ENCODE assay signal across 1 cellular context in the genomic region with DNA sequence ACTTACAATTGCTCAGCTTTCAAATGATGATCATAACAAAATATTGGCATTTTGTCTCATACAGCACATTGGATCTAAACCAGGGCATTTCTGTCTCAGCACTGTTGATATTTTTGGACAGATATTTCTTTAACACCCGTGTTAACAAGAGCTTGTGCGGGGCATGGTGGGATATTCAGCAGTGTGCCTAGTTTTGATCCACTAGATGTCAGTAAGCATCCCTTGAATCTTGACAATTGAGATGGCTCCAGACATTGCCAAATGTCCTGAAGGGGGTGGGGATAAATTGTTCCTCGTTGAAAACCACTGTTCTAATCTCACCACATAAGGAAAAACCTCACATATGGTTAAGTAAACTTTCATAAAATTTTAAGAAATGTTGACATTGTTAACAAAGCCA.
TF ChIP-seq lines count a peak whose summit lies in the region.

No MANE protein-coding gene starts in this region.

TF ChIP-seq in GM12878, 131 proteins besides CTCF, POLR2A, EP300 and RAD21 (continued from another document):
- TF ChIP-seq, protein P1, sequence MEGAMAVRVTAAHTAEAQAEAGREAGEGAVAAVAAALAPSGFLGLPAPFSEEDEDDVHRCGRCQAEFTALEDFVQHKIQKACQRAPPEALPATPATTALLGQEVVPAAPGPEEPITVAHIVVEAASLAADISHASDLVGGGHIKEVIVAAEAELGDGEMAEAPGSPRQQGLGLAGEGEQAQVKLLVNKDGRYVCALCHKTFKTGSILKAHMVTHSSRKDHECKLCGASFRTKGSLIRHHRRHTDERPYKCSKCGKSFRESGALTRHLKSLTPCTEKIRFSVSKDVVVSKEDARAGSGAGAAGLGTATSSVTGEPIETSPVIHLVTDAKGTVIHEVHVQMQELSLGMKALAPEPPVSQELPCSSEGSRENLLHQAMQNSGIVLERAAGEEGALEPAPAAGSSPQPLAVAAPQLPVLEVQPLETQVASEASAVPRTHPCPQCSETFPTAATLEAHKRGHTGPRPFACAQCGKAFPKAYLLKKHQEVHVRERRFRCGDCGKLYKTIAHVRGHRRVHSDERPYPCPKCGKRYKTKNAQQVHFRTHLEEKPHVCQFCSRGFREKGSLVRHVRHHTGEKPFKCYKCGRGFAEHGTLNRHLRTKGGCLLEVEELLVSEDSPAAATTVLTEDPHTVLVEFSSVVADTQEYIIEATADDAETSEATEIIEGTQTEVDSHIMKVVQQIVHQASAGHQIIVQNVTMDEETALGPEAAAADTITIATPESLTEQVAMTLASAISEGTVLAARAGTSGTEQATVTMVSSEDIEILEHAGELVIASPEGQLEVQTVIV (IDR thresholded peaks at IDR 0.05; ENCODE audit: borderline replicate concordance, partially characterized antibody): no peak
- TF ChIP-seq IKZF1 (conservative IDR thresholded peaks at IDR 0.05) (no peak), ZNF384 (IDR thresholded peaks at IDR 0.05; ENCODE audit: borderline replicate concordance, low read depth, low read length) (no peak), RB1 (IDR thresholded peaks at IDR 0.05; ENCODE audit: borderline replicate concordance) (no peak)
- TF ChIP-seq, protein P2, sequence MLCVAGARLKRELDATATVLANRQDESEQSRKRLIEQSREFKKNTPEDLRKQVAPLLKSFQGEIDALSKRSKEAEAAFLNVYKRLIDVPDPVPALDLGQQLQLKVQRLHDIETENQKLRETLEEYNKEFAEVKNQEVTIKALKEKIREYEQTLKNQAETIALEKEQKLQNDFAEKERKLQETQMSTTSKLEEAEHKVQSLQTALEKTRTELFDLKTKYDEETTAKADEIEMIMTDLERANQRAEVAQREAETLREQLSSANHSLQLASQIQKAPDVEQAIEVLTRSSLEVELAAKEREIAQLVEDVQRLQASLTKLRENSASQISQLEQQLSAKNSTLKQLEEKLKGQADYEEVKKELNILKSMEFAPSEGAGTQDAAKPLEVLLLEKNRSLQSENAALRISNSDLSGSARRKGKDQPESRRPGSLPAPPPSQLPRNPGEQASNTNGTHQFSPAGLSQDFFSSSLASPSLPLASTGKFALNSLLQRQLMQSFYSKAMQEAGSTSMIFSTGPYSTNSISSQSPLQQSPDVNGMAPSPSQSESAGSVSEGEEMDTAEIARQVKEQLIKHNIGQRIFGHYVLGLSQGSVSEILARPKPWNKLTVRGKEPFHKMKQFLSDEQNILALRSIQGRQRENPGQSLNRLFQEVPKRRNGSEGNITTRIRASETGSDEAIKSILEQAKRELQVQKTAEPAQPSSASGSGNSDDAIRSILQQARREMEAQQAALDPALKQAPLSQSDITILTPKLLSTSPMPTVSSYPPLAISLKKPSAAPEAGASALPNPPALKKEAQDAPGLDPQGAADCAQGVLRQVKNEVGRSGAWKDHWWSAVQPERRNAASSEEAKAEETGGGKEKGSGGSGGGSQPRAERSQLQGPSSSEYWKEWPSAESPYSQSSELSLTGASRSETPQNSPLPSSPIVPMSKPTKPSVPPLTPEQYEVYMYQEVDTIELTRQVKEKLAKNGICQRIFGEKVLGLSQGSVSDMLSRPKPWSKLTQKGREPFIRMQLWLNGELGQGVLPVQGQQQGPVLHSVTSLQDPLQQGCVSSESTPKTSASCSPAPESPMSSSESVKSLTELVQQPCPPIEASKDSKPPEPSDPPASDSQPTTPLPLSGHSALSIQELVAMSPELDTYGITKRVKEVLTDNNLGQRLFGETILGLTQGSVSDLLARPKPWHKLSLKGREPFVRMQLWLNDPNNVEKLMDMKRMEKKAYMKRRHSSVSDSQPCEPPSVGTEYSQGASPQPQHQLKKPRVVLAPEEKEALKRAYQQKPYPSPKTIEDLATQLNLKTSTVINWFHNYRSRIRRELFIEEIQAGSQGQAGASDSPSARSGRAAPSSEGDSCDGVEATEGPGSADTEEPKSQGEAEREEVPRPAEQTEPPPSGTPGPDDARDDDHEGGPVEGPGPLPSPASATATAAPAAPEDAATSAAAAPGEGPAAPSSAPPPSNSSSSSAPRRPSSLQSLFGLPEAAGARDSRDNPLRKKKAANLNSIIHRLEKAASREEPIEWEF (IDR thresholded peaks at IDR 0.05; ENCODE audit: insufficient replicate concordance, low read depth, low read length): no peak
